In genomic region chr13:103517066-103517767, GRCh38 we compare ENCODE assay signal across 11 cellular contexts.
DNase-seq lines count a peak whose midpoint lies in the region; ATAC-seq and TF ChIP-seq lines count a peak whose summit lies in the region.
"Had no signal": no experiment of that assay in that cellular context is flagged by ENCODE, and none has a peak within 500 bp of the region (broad histone marks: within the 10 kb centered on the region; RNA-seq: fewer than 3 reads in every experiment).

No MANE protein-coding gene starts in this region.

- no peaks in the 10 kb centered on the region for H3K27me3 ChIP-seq in GM06990 (replicated peaks; ENCODE audit: control insufficient read depth, insufficient read depth, low read length)
- H3K27me3 ChIP-seq: BE2C had no signal

- no peaks in the 10 kb centered on the region for H3K27me3 Mint-ChIP-seq in endothelial cell (ENCODE audit: unreplicated experiment)
- H3K27me3 Mint-ChIP-seq: activated B cell treated with CpG ODN at 0.5 μM for 24 hours; activated naive CD8-positive, alpha-beta T cell treated with anti-CD3 and anti-CD28 coated beads for 36 hours had no signal

- WGBS in lower leg skin, 2 donors: 68% methylated on average over 3 of the region's 3 CpGs

- no peak overlapping the region for H3K4me3 Mint-ChIP-seq in endothelial cell (ENCODE audit: unreplicated experiment)
- H3K4me3 Mint-ChIP-seq: activated B cell treated with CpG ODN at 0.5 μM for 24 hours; activated naive CD8-positive, alpha-beta T cell treated with anti-CD3 and anti-CD28 coated beads for 36 hours had no signal

- no peaks in the 10 kb centered on the region for H3K36me3 ChIP-seq in GM06990 (ENCODE audit: control insufficient read depth, insufficient read depth, low read length)
- H3K36me3 ChIP-seq: BE2C had no signal

- intact Hi-C loops in lower leg skin (cut with DNase I; ENCODE audit: low total_unique reads): no loop called here

- H3K4me3 ChIP-seq in GM06990 (replicated peaks; ENCODE audit: low read depth, low read length) (no peak overlapping the region), lower leg skin (ENCODE audit: low read depth, poor library complexity, severe bottlenecking) (no peak overlapping the region)

- no peak overlapping the region for H3K27ac Mint-ChIP-seq in endothelial cell (ENCODE audit: unreplicated experiment)
- H3K27ac Mint-ChIP-seq: activated B cell treated with CpG ODN at 0.5 μM for 24 hours; activated naive CD8-positive, alpha-beta T cell treated with anti-CD3 and anti-CD28 coated beads for 36 hours had no signal

- no peaks in the 10 kb centered on the region for H3K9me3 Mint-ChIP-seq in endothelial cell (ENCODE audit: unreplicated experiment)
- H3K9me3 Mint-ChIP-seq: activated B cell treated with CpG ODN at 0.5 μM for 24 hours; activated naive CD8-positive, alpha-beta T cell treated with anti-CD3 and anti-CD28 coated beads for 36 hours had no signal

- DNase-seq in GM06990 (ENCODE audit: extremely low read depth, insufficient read length) (peak; percentile 5), NCI-H748 treated with DMSO at 0.1 percent for 48 hours (lab: John Stamatoyannopoulos, UW) (peak; percentile 22), lower leg skin (ENCODE audit: low spot score in 2 of 2) (no peak), occipital lobe (lab: John Stamatoyannopoulos, UW) (no peak), endothelial cell (ENCODE audit: low spot score) (no peak), GM13977 (ENCODE audit: low spot score) (no peak)
- DNase-seq: activated B cell treated with CpG ODN at 0.5 μM for 24 hours; activated naive CD8-positive, alpha-beta T cell treated with anti-CD3 and anti-CD28 coated beads for 36 hours; BE2C had no signal

- no peaks in the 10 kb centered on the region for H3K4me1 Mint-ChIP-seq in endothelial cell (ENCODE audit: unreplicated experiment)
- H3K4me1 Mint-ChIP-seq: activated B cell treated with CpG ODN at 0.5 μM for 24 hours; activated naive CD8-positive, alpha-beta T cell treated with anti-CD3 and anti-CD28 coated beads for 36 hours had no signal

- no peak for TF ChIP-seq POLR2A in lower leg skin (IDR thresholded peaks at IDR 0.05)

- TF ChIP-seq CTCF in GM06990 (IDR thresholded peaks at IDR 0.05; ENCODE audit: insufficient read depth, low read length, poor library complexity, severe bottlenecking): no peak
- no peak for TF ChIP-seq CTCF in lower leg skin (IDR thresholded peaks at IDR 0.05)
- TF ChIP-seq CTCF in endothelial cell (IDR thresholded peaks at IDR 0.05; ENCODE audit: unreplicated experiment): no peak
- TF ChIP-seq CTCF in GM13977 (IDR thresholded peaks at IDR 0.05; ENCODE audit: extremely low read depth, insufficient read depth, missing control alignments): no peak

- in situ Hi-C loops in GM13977 (cut with MboI; ENCODE audit: low pct_unique_long_range_greater_than_20kb, low sequenced_read_pairs, unreplicated experiment): no loop called here

- no peaks in the 10 kb centered on the region for H3K36me3 Mint-ChIP-seq in endothelial cell (ENCODE audit: low read depth, unreplicated experiment)
- H3K36me3 Mint-ChIP-seq: activated naive CD8-positive, alpha-beta T cell treated with anti-CD3 and anti-CD28 coated beads for 36 hours had no signal

- ATAC-seq in GM19463 (IDR thresholded peaks at IDR 0.05; ENCODE audit: unreplicated experiment) (peak; percentile 84), HG03066 (IDR thresholded peaks at IDR 0.05; ENCODE audit: low read depth, unreplicated experiment) (peak; percentile 84)

Comparison
In these comparisons a context has a peak if more than half of its experiments do, and no peak if none do; other contexts are left out.
1. DNase-seq: peak in GM06990 (single experiment) and NCI-H748 treated with DMSO at 0.1 percent for 48 hours (single experiment); none in lower leg skin (0 of 2), occipital lobe (single experiment), endothelial cell (single experiment) and GM13977 (single experiment).